1 cellular context compared by ENCODE assay signal in genomic region chr2:73028841-73029240, GRCh38.
TF ChIP-seq lines count a peak whose summit lies in the region.

No MANE protein-coding gene starts in this region.

TF ChIP-seq in GM23338, 12 proteins besides CTCF, POLR2A, EP300 and RAD21 (continued from another document):
- no peak for TF ChIP-seq ZNF114 (CRISPR knock-in tag; IDR thresholded peaks at IDR 0.05)
- no peak for TF ChIP-seq STAT1 (IDR thresholded peaks at IDR 0.05; ENCODE audit: unreplicated experiment)
- no peak for TF ChIP-seq EZH2phosphoT487 (IDR thresholded peaks at IDR 0.05; ENCODE audit: unreplicated experiment)
